8 cellular contexts compared by ENCODE assay signal in genomic region chr17:42517516-42517915, GRCh38.
DNase-seq lines count a peak whose midpoint lies in the region; ATAC-seq and TF ChIP-seq lines count a peak whose summit lies in the region.

No MANE protein-coding gene starts in this region.

- DNase-seq in NCI-H1417 (lab: John Stamatoyannopoulos, UW) (peak; percentile 21 to 54 (median 27)), NCI-H1417 treated with DMSO at 0.1 percent for 48 hours (lab: John Stamatoyannopoulos, UW) (no peak), NCI-H2196 treated with DMSO at 0.1 percent for 48 hours (lab: John Stamatoyannopoulos, UW; ENCODE audit: unreplicated experiment) (peak; percentile 51), cardiac fibroblast (ENCODE audit: low read depth in 2 of 2) (peak; percentile 95 to 97), kidney tubule cell (ENCODE audit: low spot score) (peak; percentile 83)
- DNase-seq in stimulated activated CD4-positive, alpha-beta T cell treated with anti-CD3 and anti-CD28 coated beads, Interleukin-1b, Interleukin-23, amount 100 ng/mL, for 24 hours (ENCODE audit: low read depth in 4 of 4, low spot score in 1 of 4): peak; percentile 66 to 73 (median 70)

- peak; percentile 82 to 84 for ATAC-seq in activated CD4-positive, CD25-positive, alpha-beta regulatory T cell treated with anti-CD3 and anti-CD28 coated beads, Interleukin-2, amount 50 U/mL, for 24 hours
- no peak for ATAC-seq in GM21528 (IDR thresholded peaks at IDR 0.05; ENCODE audit: low FRiP score, unreplicated experiment)

- TF ChIP-seq CTCF in cardiac fibroblast (IDR thresholded peaks at IDR 0.05; ENCODE audit: low read depth, low read length): peak; percentile 96

- H3K4me3 ChIP-seq in cardiac fibroblast (replicated peaks in 1 of 2; ENCODE audit: low read depth in 2 of 2, low read length in 2 of 2): no peak overlapping the region
